ENCODE assay signal across 13 cellular contexts in the genomic region with DNA sequence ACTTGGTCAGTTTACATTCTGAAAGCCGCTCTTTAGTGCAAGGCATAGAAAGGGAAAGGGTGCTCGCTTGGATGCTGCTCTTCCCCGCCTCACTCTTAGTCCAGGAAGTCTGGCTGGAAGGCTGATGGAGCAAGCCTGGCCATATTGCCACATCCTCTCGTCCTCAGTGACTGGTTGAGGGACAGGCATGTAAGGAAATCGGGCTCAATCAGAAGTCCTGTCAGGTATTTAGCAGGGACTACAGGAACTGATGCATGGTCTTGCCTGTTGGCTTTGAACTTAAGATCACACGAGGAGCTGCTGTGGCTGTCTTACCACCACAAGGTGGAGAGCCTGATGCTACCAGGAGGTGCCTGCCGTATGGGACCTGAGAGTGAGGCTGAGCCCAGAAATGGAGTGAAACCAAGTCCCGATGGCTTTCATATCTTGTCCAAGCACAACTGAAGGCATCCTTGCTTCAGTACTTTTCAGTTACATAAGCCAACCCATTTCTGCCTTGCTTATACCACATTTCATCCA. TPM values are rescaled to one million over a fixed set of nuclear protein-coding genes. Genes with fewer than 3 reads are reported as not detected.
DNase-seq lines count a peak whose midpoint lies in the region; ATAC-seq and TF ChIP-seq lines count a peak whose summit lies in the region.
"Had no signal": no experiment of that assay in that cellular context is flagged by ENCODE, and none has a peak within 500 bp of the region (broad histone marks: within the 10 kb centered on the region; RNA-seq: fewer than 3 reads in every experiment).

No MANE protein-coding gene starts in this region.

- no peaks in the 10 kb centered on the region for H3K27me3 Mint-ChIP-seq in CD8-positive, alpha-beta T cell (ENCODE audit: low read depth)

- DNase-seq in CD8-positive, alpha-beta T cell: peak in 3 of 7 experiments; percentile 13 to 46 (median 29)
- no peak for DNase-seq in PC-3
- DNase-seq in epithelial cell of proximal tubule (ENCODE audit: low read depth): no peak
- no peak for DNase-seq in NCI-H510A treated with DMSO at 0.1 percent for 48 hours (lab: John Stamatoyannopoulos, UW)
- no peak for DNase-seq in C1 segment of cervical spinal cord (lab: John Stamatoyannopoulos, UW)
- DNase-seq: activated CD4-positive, alpha-beta T cell treated with anti-CD3 and anti-CD28 coated beads for 4 hours; anterior cingulate cortex; BE2C; DMS153; NCI-H526 treated with DMSO at 0.1 percent for 48 hours had no signal

- no peaks in the 10 kb centered on the region for H3K36me3 ChIP-seq in CD8-positive, alpha-beta T cell (ENCODE audit: insufficient read depth, low read length)
- H3K36me3 ChIP-seq in PC-3 (ENCODE audit: low read depth, low read length): no peaks in the 10 kb centered on the region
- H3K36me3 ChIP-seq: BE2C had no signal

- CTCF ChIA-PET in CD8-positive, alpha-beta T cell (lab: Charles Lee): interaction anchor here (0.7 to 4.7 kb wide), 6 partner anchors 11 to 69 kb away, joined by 3 to 47 read pairs (median 4); a partner anchor contains a TSS
- CTCF ChIA-PET in PC-3 (lab: Charles Lee): interaction anchor here (0.6 to 0.7 kb wide), 2 partner anchors 42 to 49 kb away, joined by 3 read pairs; no protein-coding TSS in a partner anchor

- H3K9ac ChIP-seq in PC-3 (ENCODE audit: low read length): no peak overlapping the region

- no peak overlapping the region for H3K4me2 ChIP-seq in PC-3 (ENCODE audit: low read length)

- H3K9me3 ChIP-seq in CD8-positive, alpha-beta T cell (ENCODE audit: low read length): no peaks in the 10 kb centered on the region
- no peaks in the 10 kb centered on the region for H3K9me3 ChIP-seq in PC-3 (ENCODE audit: low read length)
- H3K9me3 ChIP-seq: BE2C had no signal

- no peak overlapping the region for H3K27ac ChIP-seq in CD8-positive, alpha-beta T cell (ENCODE audit: low read depth, low read length)
- H3K27ac ChIP-seq in PC-3 (ENCODE audit: low read length): no peak overlapping the region
- H3K27ac ChIP-seq: HL-60 had no signal

- TF ChIP-seq CTCF in CD8-positive, alpha-beta T cell (IDR thresholded peaks at IDR 0.05): peak; percentile 15
- TF ChIP-seq CTCF in GM12873 (IDR thresholded peaks at IDR 0.05; ENCODE audit: insufficient read depth, low read depth, low read length, missing control alignments) (peak; percentile 38), PC-3 (conservative IDR thresholded peaks at IDR 0.05; ENCODE audit: low read depth, low read length) (0 out of 2 replicates have a peak, but pooled peaks have one; percentile 10), epithelial cell of proximal tubule (conservative IDR thresholded peaks at IDR 0.05; ENCODE audit: low read depth, low read length) (peak; percentile 37)

- no peaks in the 10 kb centered on the region for H4K20me1 ChIP-seq in PC-3 (ENCODE audit: low read length)

- peak; percentile 71 for ATAC-seq in CD8-positive, alpha-beta T cell
- ATAC-seq in PC-3: peak; percentile 51; the same call in 1 of the 2 replicates
- ATAC-seq in GM21526 (IDR thresholded peaks at IDR 0.05; ENCODE audit: low FRiP score, unreplicated experiment): no peak

- BruUV-seq in PC-3 (replicated peaks; lab: Mats Ljungman, UMichigan): no TSS peak

- no peaks in the 10 kb centered on the region for H3K9me2 ChIP-seq in PC-3 (replicated peaks; ENCODE audit: low read length)

- no peak overlapping the region for H3K27ac Mint-ChIP-seq in CD8-positive, alpha-beta T cell

- no peaks in the 10 kb centered on the region for H3K27me3 ChIP-seq in CD8-positive, alpha-beta T cell (ENCODE audit: insufficient read depth, low read length)
- no peaks in the 10 kb centered on the region for H3K27me3 ChIP-seq in PC-3 (ENCODE audit: low read length)
- H3K27me3 ChIP-seq: BE2C had no signal

- peaks cover 4% of the 10 kb centered on the region for H3K4me1 ChIP-seq in CD8-positive, alpha-beta T cell (ENCODE audit: insufficient read depth, low read length)
- no peaks in the 10 kb centered on the region for H3K4me1 ChIP-seq in PC-3 (ENCODE audit: insufficient read depth, low read length)
- H3K4me1 ChIP-seq: BE2C had no signal

- peaks cover 14% of the 10 kb centered on the region for H3K4me1 Mint-ChIP-seq in CD8-positive, alpha-beta T cell (ENCODE audit: low read depth)

- no peaks in the 10 kb centered on the region for H3K79me2 ChIP-seq in PC-3 (ENCODE audit: low read length)

- no peak overlapping the region for H3K4me3 Mint-ChIP-seq in CD8-positive, alpha-beta T cell

- POLR2A ChIA-PET in CD8-positive, alpha-beta T cell (lab: Charles Lee): no interaction called here
- POLR2A ChIA-PET in PC-3 (lab: Charles Lee; ENCODE audit: unreplicated experiment): no interaction called here

- no peaks in the 10 kb centered on the region for H3K36me3 Mint-ChIP-seq in CD8-positive, alpha-beta T cell

- H2AFZ ChIP-seq in PC-3 (ENCODE audit: low read length): no peak overlapping the region

- intact Hi-C loops in CD8-positive, alpha-beta T cell (cut with DNase I, micrococcal nuclease): loop anchor here (1.0 to 10.0 kb wide), 3 partner anchors 17 to 1035 kb away; no protein-coding TSS in a partner anchor
- intact Hi-C loops in PC-3 (cut with micrococcal nuclease): no loop called here

- peaks cover under 1% of the 10 kb centered on the region for H3K9me3 Mint-ChIP-seq in CD8-positive, alpha-beta T cell

- no peak overlapping the region for H3K4me3 ChIP-seq in CD8-positive, alpha-beta T cell (ENCODE audit: low read depth, low read length)
- no peak overlapping the region for H3K4me3 ChIP-seq in PC-3 (ENCODE audit: low read length)
- H3K4me3 ChIP-seq in epithelial cell of proximal tubule (ENCODE audit: low read depth, low read length): no peak overlapping the region

- no peaks in the 10 kb centered on the region for H3F3A ChIP-seq in PC-3 (ENCODE audit: low read length, unreplicated experiment)

RNA-seq across cellular contexts. Expression of a gene that starts 10.7 kb away (rescaled TPM):
- total RNA-seq in CD8-positive, alpha-beta T cell: 10 to 100 TPM; 27.5 to 27.9 TPM
- 144 and 160 TPM in 2 replicates for total RNA-seq in PC-3 (2014; rRNA removed)
- 650 and 726 TPM in 2 replicates for total RNA-seq in epithelial cell of proximal tubule
